Comparison of ENCODE assay signal across 1 cellular context in genomic region chr15:87527875-87528274, GRCh38.
TF ChIP-seq lines count a peak whose summit lies in the region.

No MANE protein-coding gene starts in this region.

TF ChIP-seq in H1, 55 proteins besides CTCF, POLR2A, EP300 and RAD21:
- TF ChIP-seq YY1 (IDR thresholded peaks at IDR 0.05; ENCODE audit: low read depth, low read length) (no peak), ATF2 (IDR thresholded peaks at IDR 0.05; ENCODE audit: low read length) (no peak), RFX5 (IDR thresholded peaks at IDR 0.05; ENCODE audit: borderline replicate concordance, low read depth, low read length) (no peak), CEBPB (IDR thresholded peaks at IDR 0.05; ENCODE audit: low read depth, low read length) (no peak), MAFK (IDR thresholded peaks at IDR 0.05; ENCODE audit: low read depth, low read length) (no peak), NRF1 (IDR thresholded peaks at IDR 0.05; ENCODE audit: low read depth, low read length) (no peak), TBP (IDR thresholded peaks at IDR 0.05; ENCODE audit: low read depth, low read length) (no peak), KDM5A (IDR thresholded peaks at IDR 0.05; ENCODE audit: low read length) (no peak), SUZ12 (IDR thresholded peaks at IDR 0.05; ENCODE audit: low read length) (no peak)
